ENCODE assay signal across 17 cellular contexts in the genomic region with DNA sequence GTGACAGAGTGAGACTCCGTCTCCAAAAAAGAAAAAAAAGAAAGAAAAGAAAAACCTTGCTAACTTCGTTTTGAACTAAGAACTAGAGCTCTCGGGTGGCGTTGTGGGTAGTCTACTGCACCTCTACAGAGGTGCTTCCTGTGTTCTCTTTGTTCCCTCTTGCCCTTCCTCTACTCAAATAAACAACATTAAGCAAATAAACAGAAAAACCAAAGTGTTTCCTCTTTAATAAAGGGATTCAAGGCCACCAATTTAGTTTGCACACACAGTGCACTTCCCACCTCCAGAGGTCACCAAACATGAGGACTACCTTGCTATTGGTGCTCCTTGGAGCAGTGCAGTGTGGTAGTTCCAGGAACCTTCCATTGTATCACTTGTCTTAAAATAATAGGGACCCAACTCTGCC.
A peak's percentile ranks its signal among the peaks of the same experiment; 100 is the strongest.
DNase-seq lines count a peak whose midpoint lies in the region; ATAC-seq and TF ChIP-seq lines count a peak whose summit lies in the region.
"Had no signal": no experiment of that assay in that cellular context is flagged by ENCODE, and none has a peak within 500 bp of the region (broad histone marks: within the 10 kb centered on the region; RNA-seq: fewer than 3 reads in every experiment).

No MANE protein-coding gene starts in this region.

- H3K9me3 Mint-ChIP-seq in activated B cell treated with CpG ODN at 0.5 μM for 24 hours = no peaks in the 10 kb centered on the region
- H3K9me3 Mint-ChIP-seq: nephron, WTC11 had no signal

- H3K4me1 ChIP-seq in right lobe of liver = no peaks in the 10 kb centered on the region
- H3K4me1 ChIP-seq: Caco-2 had no signal

- WGBS in right lobe of liver (ENCODE audit: insufficient coverage, low coverage, low lambda C conversion rate, missing lambda C conversion rate) = 80% methylated on average over 4 of the region's 4 CpGs

- no peaks in the 10 kb centered on the region for H3K36me3 Mint-ChIP-seq in activated B cell treated with CpG ODN at 0.5 μM for 24 hours (ENCODE audit: low read depth)
- H3K36me3 Mint-ChIP-seq: WTC11 had no signal

- H3K9me3 ChIP-seq in right lobe of liver = no peaks in the 10 kb centered on the region
- H3K9me3 ChIP-seq: Caco-2 had no signal

- no peak overlapping the region for H3K4me3 Mint-ChIP-seq in activated B cell treated with CpG ODN at 0.5 μM for 24 hours
- H3K4me3 Mint-ChIP-seq: nephron, WTC11 had no signal

- intact Hi-C loops in activated B cell treated with CpG ODN at 0.5 μM for 24 hours (cut with micrococcal nuclease) (no loop called here), right lobe of liver (cut with DNase I) (no loop called here)

- no peak overlapping the region for H3K27ac ChIP-seq in right lobe of liver
- H3K27ac ChIP-seq: cardiac muscle cell had no signal

- H3K36me3 ChIP-seq in right lobe of liver = no peaks in the 10 kb centered on the region
- H3K36me3 ChIP-seq: cardiac muscle cell had no signal

- H3K27me3 ChIP-seq in right lobe of liver = no peaks in the 10 kb centered on the region
- H3K27me3 ChIP-seq: cardiac muscle cell had no signal

- peaks cover 11% of the 10 kb centered on the region for H3K4me1 Mint-ChIP-seq in activated B cell treated with CpG ODN at 0.5 μM for 24 hours

- ATAC-seq in activated B cell treated with CpG ODN at 0.5 μM for 24 hours (ENCODE audit: low read depth) (no peak), right lobe of liver (peak; percentile 18 to 40 (median 33)), HG03457 (IDR thresholded peaks at IDR 0.05; ENCODE audit: unreplicated experiment) (no peak)
- ATAC-seq: WTC11 had no signal

- TF ChIP-seq CTCF in activated B cell treated with CpG ODN at 0.5 μM for 24 hours (IDR thresholded peaks at IDR 0.05) (no peak), right lobe of liver (IDR thresholded peaks at IDR 0.05) (peak in 1 of 4 donors; percentile 5)

- CTCF ChIA-PET in activated B cell treated with CpG ODN at 0.5 μM for 24 hours (lab: Charles Lee) = no interaction called here

- peak overlapping the region; percentile 1 for H3K27ac Mint-ChIP-seq in activated B cell treated with CpG ODN at 0.5 μM for 24 hours
- H3K27ac Mint-ChIP-seq: nephron, WTC11 had no signal

- TF ChIP-seq POLR2A in right lobe of liver (IDR thresholded peaks at IDR 0.05) = no peak

- POLR2A ChIA-PET in activated B cell treated with CpG ODN at 0.5 μM for 24 hours (lab: Charles Lee) = interaction anchor here (0.6 kb wide), 1 partner anchor 29 kb away, joined by 3 read pairs; no protein-coding TSS in a partner anchor

- no peak overlapping the region for H3K4me3 ChIP-seq in right lobe of liver
- H3K4me3 ChIP-seq: cardiac muscle cell had no signal

- H3K27me3 Mint-ChIP-seq in activated B cell treated with CpG ODN at 0.5 μM for 24 hours = no peaks in the 10 kb centered on the region

- DNase-seq in NCI-H748 (lab: John Stamatoyannopoulos, UW; ENCODE audit: unreplicated experiment) = peak; percentile 42
- no peak for DNase-seq in NCI-H748 treated with DMSO at 0.1 percent for 48 hours (lab: John Stamatoyannopoulos, UW)
- peak; percentile 31 for DNase-seq in DMS153 treated with DMSO at 0.1 percent for 48 hours (lab: John Stamatoyannopoulos, UW; ENCODE audit: unreplicated experiment)
- no peak for DNase-seq in activated B cell treated with CpG ODN at 0.5 μM for 24 hours
- DNase-seq in right lobe of liver = no peak
- no peak for DNase-seq in 8988T
- DNase-seq in NCI-H1930 (lab: John Stamatoyannopoulos, UW) = no peak
- DNase-seq: activated effector memory CD4-positive, alpha-beta T cell treated with anti-CD3 and anti-CD28 coated beads, Interleukin-2, amount 50 U/mL, for 16 hours; foreskin fibroblast; NCI-H1092 treated with DMSO at 0.1 percent for 48 hours; NCI-H446; stimulated activated CD4-positive, alpha-beta T cell treated with anti-CD3 and anti-CD28 coated beads, Interleukin-2, amount 100 ng/mL, for 24 hours had no signal

Comparison
In these comparisons a context has a peak if more than half of its experiments do, and no peak if none do; other contexts are left out.
1. DNase-seq: peak in NCI-H748 (single experiment) and DMS153 treated with DMSO at 0.1 percent for 48 hours (single experiment); none in NCI-H748 treated with DMSO at 0.1 percent for 48 hours (single experiment), activated B cell treated with CpG ODN at 0.5 μM for 24 hours (single experiment), right lobe of liver (0 of 3), 8988T (single experiment) and NCI-H1930 (0 of 2).
2. ATAC-seq: peak in right lobe of liver (4 of 4); none in activated B cell treated with CpG ODN at 0.5 μM for 24 hours (single experiment) and HG03457 (single experiment).